ENCODE assay signal across 8 cellular contexts in the genomic region with DNA sequence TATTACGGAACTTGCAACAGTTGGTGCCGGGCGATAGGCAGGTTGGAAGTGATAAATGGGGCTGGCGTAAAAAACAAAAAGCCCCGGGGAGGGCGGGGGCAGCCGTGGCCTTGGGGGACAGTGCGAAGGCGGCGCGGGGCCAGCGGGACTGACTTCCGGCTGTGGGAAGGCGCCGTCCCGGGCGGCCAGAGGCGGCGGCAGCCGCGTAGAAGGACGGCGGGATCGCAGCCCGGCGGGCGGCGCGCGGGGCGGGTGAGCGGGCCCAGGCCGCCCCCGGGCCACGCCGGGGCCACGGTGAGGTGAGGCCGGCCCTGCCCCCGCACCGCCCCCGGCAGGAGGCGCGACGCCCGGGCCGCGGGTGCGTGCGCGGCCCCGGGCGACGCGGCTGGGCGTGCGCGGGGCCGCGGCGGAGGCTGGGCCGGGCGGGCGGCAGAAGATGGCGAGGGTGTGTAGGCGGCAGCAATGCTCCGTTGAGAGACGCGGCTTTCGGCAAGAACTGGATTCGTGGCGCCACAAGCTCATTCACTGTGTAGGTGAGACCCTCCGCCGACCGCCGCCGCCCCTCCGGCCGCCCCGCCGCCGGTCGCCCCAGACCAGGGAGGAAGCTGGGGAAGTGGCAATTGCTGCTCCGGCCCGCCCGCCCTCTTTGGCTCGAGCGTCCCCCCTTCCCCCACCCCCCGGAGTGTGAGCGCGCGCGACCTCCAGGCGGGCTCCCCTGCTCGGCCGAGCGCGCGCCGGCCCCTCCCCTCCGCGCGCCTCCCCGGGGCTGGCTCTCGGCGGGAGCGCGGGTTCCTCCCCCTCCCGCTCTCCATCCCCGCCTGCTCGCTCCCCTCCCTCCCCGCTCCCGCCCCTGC. TPM values are rescaled to one million over a fixed set of nuclear protein-coding genes. Genes with fewer than 3 reads are reported as not detected.
DNase-seq lines count a peak whose midpoint lies in the region; ATAC-seq and TF ChIP-seq lines count a peak whose summit lies in the region.

Gene LCOR, plus strand, starts transcription at position 432 of the 854 bp plus-strand sequence. CDS start 116,760 bp downstream, outside the sequence.

- peaks cover 27% of the 10 kb centered on the region for H4K20me1 ChIP-seq in DND-41 (ENCODE audit: insufficient read depth, low read length)
- H4K20me1 ChIP-seq in Karpas-422 (ENCODE audit: insufficient read depth, low read depth, low read length) = peaks cover 14% of the 10 kb centered on the region; the same call in 1 of the 2 replicates
- H4K20me1 ChIP-seq in neural cell (ENCODE audit: insufficient read depth) = peaks cover 13% of the 10 kb centered on the region

- H3F3A ChIP-seq in neural cell (ENCODE audit: insufficient read depth, low read length, poor library complexity, severe bottlenecking) = peaks cover 7% of the 10 kb centered on the region

- ATAC-seq in DND-41 (ENCODE audit: insufficient read depth, low read depth) (peak; percentile 68), GM21737 (IDR thresholded peaks at IDR 0.05; ENCODE audit: unreplicated experiment) (peak; percentile 60)
- peak; percentile 83 for ATAC-seq in stimulated activated naive CD8-positive, alpha-beta T cell treated with anti-CD3 and anti-CD28 coated beads, Interleukin-15, amount 100 ng/mL, for 72 hours

- peaks cover 46% of the 10 kb centered on the region for H3K79me2 ChIP-seq in DND-41 (ENCODE audit: insufficient read depth, low read length)
- peaks cover 42% of the 10 kb centered on the region for H3K79me2 ChIP-seq in Karpas-422 (ENCODE audit: low read length)
- H3K79me2 ChIP-seq in neural cell (replicated peaks; ENCODE audit: insufficient read depth, low read length) = peaks cover 37% of the 10 kb centered on the region

- no peaks in the 10 kb centered on the region for H3K9me3 Mint-ChIP-seq in stimulated activated naive CD8-positive, alpha-beta T cell treated with anti-CD3 and anti-CD28 coated beads, Interleukin-15, amount 100 ng/mL, for 72 hours

- H3K36me3 ChIP-seq in DND-41 (ENCODE audit: insufficient read depth, low read length) (peaks cover 6% of the 10 kb centered on the region), Karpas-422 (ENCODE audit: insufficient read depth, low read length) (peaks cover 15% of the 10 kb centered on the region; the same call in 1 of the 2 replicates), neural cell (ENCODE audit: insufficient read depth, low read length) (no peaks in the 10 kb centered on the region)

- H3K4me3 ChIP-seq in DND-41 (ENCODE audit: low read depth in 1 of 2, low read length in 2 of 2) (peak within 1 kb of the TSS; percentile 71 to 73), Karpas-422 (ENCODE audit: low read length) (peak within 1 kb of the TSS; percentile 83), neural cell (ENCODE audit: low read length) (peak within 1 kb of the TSS; percentile 97)

- H3K4me1 Mint-ChIP-seq in stimulated activated naive CD8-positive, alpha-beta T cell treated with anti-CD3 and anti-CD28 coated beads, Interleukin-15, amount 100 ng/mL, for 72 hours = peaks cover 54% of the 10 kb centered on the region

- peak within 1 kb of the TSS; percentile 83 for H3K9ac ChIP-seq in DND-41 (ENCODE audit: low read depth, low read length)
- H3K9ac ChIP-seq in Karpas-422 (ENCODE audit: low read length) = peak within 1 kb of the TSS; percentile 85
- peak within 1 kb of the TSS; percentile 93 for H3K9ac ChIP-seq in neural cell (ENCODE audit: low read length)

- peak within 1 kb of the TSS; percentile 86 for H3K27ac ChIP-seq in DND-41 (ENCODE audit: low read length)
- peak within 1 kb of the TSS; percentile 100 for H3K27ac ChIP-seq in Karpas-422 (ENCODE audit: low read length)
- H3K27ac ChIP-seq in neural cell (ENCODE audit: low read length) = peak within 1 kb of the TSS; percentile 95

- peak within 1 kb of the TSS; percentile 97 to 99 for H3K27ac Mint-ChIP-seq in stimulated activated naive CD8-positive, alpha-beta T cell treated with anti-CD3 and anti-CD28 coated beads, Interleukin-15, amount 100 ng/mL, for 72 hours

- no peaks in the 10 kb centered on the region for H3K9me3 ChIP-seq in DND-41 (ENCODE audit: insufficient read depth, low read length, severe bottlenecking)
- H3K9me3 ChIP-seq in Karpas-422 (ENCODE audit: low read length) = no peaks in the 10 kb centered on the region
- H3K9me3 ChIP-seq in neural cell (ENCODE audit: low read length) = no peaks in the 10 kb centered on the region

- H3K4me3 Mint-ChIP-seq in stimulated activated naive CD8-positive, alpha-beta T cell treated with anti-CD3 and anti-CD28 coated beads, Interleukin-15, amount 100 ng/mL, for 72 hours = peak within 1 kb of the TSS; percentile 92 to 98

- H3K4me2 ChIP-seq in DND-41 (ENCODE audit: insufficient read depth, low read length) = peak within 1 kb of the TSS; percentile 97
- H3K4me2 ChIP-seq in Karpas-422 (ENCODE audit: low read depth, low read length, poor library complexity, severe bottlenecking) = peak within 1 kb of the TSS; percentile 97
- H3K4me2 ChIP-seq in neural cell (ENCODE audit: low read length) = peak within 1 kb of the TSS; percentile 56

- no peak for TF ChIP-seq CTCF in DND-41 (IDR thresholded peaks at IDR 0.05; ENCODE audit: borderline replicate concordance, extremely low read depth, low read length, poor library complexity, severe bottlenecking)
- TF ChIP-seq CTCF in neural cell (IDR thresholded peaks at IDR 0.05; ENCODE audit: poor library complexity, severe bottlenecking) = no peak

- TF ChIP-seq EP300 in neural cell (conservative IDR thresholded peaks at IDR 0.05; ENCODE audit: poor library complexity, severe bottlenecking) = no peak

- H2AFZ ChIP-seq in DND-41 (ENCODE audit: low read depth, low read length) (peak within 1 kb of the TSS; percentile 93), Karpas-422 (ENCODE audit: low read length) (no peak within 1 kb of the TSS), neural cell (ENCODE audit: low read depth, low read length) (peak within 1 kb of the TSS; percentile 65)

- H3K9me2 ChIP-seq in Karpas-422 (replicated peaks; ENCODE audit: insufficient read depth, low read length) = no peaks in the 10 kb centered on the region
- no peaks in the 10 kb centered on the region for H3K9me2 ChIP-seq in neural cell (ENCODE audit: insufficient read depth, low read length)

- H3K27me3 ChIP-seq in DND-41 (ENCODE audit: insufficient read depth, low read length, poor library complexity) = no peaks in the 10 kb centered on the region
- no peaks in the 10 kb centered on the region for H3K27me3 ChIP-seq in Karpas-422 (ENCODE audit: low read length)
- no peaks in the 10 kb centered on the region for H3K27me3 ChIP-seq in neural cell (ENCODE audit: insufficient read depth, low read depth, low read length)

- DNase-seq in DND-41 (peak; percentile 87), Karpas-422 (peak; percentile 91), SIG-M5 (lab: John Stamatoyannopoulos, UW) (peak; percentile 40), fibroblast of the conjunctiva (ENCODE audit: low read depth) (peak; percentile 67)
- DNase-seq in activated effector memory CD4-positive, alpha-beta T cell treated with anti-CD3 and anti-CD28 coated beads, Interleukin-2, amount 50 U/mL, for 16 hours = peak; percentile 92
- DNase-seq in stimulated activated naive CD8-positive, alpha-beta T cell treated with anti-CD3 and anti-CD28 coated beads, Interleukin-15, amount 100 ng/mL, for 72 hours = peak; percentile 85 to 89

- no peak for TF ChIP-seq RAD21 in neural cell (conservative IDR thresholded peaks at IDR 0.05)

- H3K4me1 ChIP-seq in DND-41 (ENCODE audit: insufficient read depth, low read length) = peaks cover 42% of the 10 kb centered on the region
- H3K4me1 ChIP-seq in Karpas-422 (ENCODE audit: low read length) = peaks cover 48% of the 10 kb centered on the region

- H3K27me3 Mint-ChIP-seq in stimulated activated naive CD8-positive, alpha-beta T cell treated with anti-CD3 and anti-CD28 coated beads, Interleukin-15, amount 100 ng/mL, for 72 hours = no peaks in the 10 kb centered on the region

TF ChIP-seq in neural cell, 6 proteins besides CTCF, POLR2A, EP300 and RAD21:
- peak; percentile 89 for TF ChIP-seq REST (IDR thresholded peaks at IDR 0.05; ENCODE audit: borderline replicate concordance)
- TF ChIP-seq MXI1 (conservative IDR thresholded peaks at IDR 0.05; ENCODE audit: poor library complexity, severe bottlenecking) = peak; percentile 38
- peak; percentile 47 for TF ChIP-seq TAF1 (IDR thresholded peaks at IDR 0.05; ENCODE audit: low read depth)
- TF ChIP-seq SMC3 (conservative IDR thresholded peaks at IDR 0.05; ENCODE audit: poor library complexity) = no peak
- no peak for TF ChIP-seq EZH2 (IDR thresholded peaks at IDR 0.05; ENCODE audit: borderline replicate concordance, insufficient read depth, low read length, poor library complexity, severe bottlenecking)
- TF ChIP-seq POLR2AphosphoS5 (IDR thresholded peaks at IDR 0.05) = peak; percentile 98

RNA-seq across cellular contexts. Expression of gene LCOR, which starts in this region (rescaled TPM):
- 13.1 and 24.3 TPM in 2 replicates for total RNA-seq in Karpas-422 (2014; rRNA removed; shearing (Covaris generic); ENCODE audit: low replicate concordance)
- 48.9 and 61.1 TPM in 2 replicates for polyA plus RNA-seq in neural cell
- 262 and 444 TPM in 2 replicates for polyA minus RNA-seq in neural cell

Comparison
In these comparisons a context has a peak if more than half of its experiments do, and no peak if none do; other contexts are left out.
1. Peak in every context shown above with its lines: DNase-seq, ATAC-seq, H3K4me3 ChIP-seq and H3K27ac ChIP-seq.
2. DNase-seq: peak in every context shown above with its lines; median percentile 92 in activated effector memory CD4-positive, alpha-beta T cell treated with anti-CD3 and anti-CD28 coated beads, Interleukin-2, amount 50 U/mL, for 16 hours; 91 in Karpas-422; 87 in DND-41; 87 in stimulated activated naive CD8-positive, alpha-beta T cell treated with anti-CD3 and anti-CD28 coated beads, Interleukin-15, amount 100 ng/mL, for 72 hours; 67 in fibroblast of the conjunctiva; 40 in SIG-M5.